ENCODE assay signal across 1 cellular context in the genomic region with DNA sequence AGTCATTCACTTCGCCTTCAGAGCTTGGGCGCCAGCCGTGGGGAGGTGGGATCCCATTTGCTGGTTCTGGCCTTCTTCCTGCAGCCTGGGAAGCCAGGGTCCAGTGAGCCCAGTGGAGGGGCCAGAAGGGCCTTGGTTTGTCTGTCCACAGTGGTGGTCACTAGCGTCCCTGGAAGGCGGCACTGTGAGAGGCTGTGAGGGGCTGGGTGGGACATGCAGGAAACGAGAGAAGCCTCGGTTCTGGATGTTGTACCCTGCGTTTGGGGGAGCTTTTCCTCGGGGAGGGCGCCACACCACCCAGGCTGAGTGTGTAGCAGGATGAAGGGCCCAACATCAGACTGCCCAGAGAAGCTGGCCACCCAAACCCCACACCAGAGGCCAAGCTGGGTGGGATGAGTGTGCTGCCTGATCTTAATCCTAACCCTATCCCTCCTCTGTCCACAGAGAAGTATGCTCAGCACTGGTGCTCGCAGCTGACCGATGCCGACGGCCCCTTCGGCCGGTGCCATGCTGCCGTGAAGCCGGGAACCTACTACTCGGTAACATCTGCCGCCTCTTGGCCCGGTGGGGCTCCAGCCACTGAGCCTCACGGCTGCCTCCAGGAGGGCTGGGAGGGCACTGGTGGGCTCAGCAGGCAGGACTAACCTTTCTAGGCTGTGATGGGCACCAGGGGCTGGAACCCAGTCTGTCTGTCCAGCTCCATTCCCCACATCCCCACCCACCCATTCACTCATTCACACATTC.
TF ChIP-seq lines count a peak whose summit lies in the region.

No MANE protein-coding gene starts in this region.

TF ChIP-seq in K562, 482 proteins besides CTCF, POLR2A, EP300 and RAD21:
- TF ChIP-seq, protein P1, sequence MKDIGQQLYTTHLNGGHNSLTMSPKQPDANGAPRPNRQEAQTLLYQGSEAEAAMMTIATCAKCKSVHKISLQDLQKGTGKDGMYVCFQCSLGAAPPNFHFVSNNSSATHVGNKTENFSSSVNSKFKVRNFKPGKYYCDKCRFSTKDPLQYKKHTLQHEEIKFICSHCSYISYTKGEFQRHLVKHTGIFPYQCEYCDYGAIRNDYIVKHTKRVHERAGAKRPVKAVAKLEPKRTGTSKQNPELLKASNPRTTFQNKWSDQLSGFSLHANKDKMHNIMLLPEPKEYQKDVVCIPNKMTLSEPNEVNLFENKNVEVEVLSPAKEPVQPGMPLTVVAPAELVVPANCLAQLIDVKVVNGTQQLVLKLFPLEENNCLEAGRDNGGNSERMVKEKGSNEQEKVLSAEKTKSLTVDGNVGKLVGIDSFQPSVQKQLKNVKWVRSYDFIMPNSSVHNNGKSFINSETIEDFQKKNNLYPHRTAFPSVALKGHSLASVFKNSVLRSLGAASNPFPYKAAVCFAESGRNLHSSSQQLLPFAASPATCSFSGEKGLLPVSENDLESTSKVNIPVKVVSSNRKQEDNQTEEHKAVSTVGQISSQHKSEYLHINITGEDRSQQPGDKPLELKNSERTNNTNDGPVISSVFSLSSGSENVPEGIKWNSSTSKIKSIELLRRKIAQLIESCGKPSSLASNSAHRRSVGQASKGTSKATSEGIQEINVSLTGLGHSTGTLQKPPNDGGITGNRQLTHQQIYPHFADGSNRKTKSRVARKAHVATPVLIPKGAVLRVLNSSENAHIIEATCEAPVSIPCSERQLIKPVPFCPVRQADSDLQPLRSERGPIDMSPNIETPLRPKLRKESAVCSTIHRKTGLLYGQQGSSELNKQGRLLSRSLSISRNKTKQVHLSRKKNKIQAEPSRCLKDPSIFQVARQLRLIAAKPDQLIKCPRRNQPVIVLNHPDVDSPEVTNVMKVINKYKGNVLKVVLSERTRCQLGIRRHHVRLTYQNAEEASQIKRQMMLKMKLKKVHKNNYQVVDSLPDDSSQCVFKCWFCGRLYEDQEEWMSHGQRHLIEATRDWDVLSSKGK (CRISPR knock-in tag; IDR thresholded peaks at IDR 0.05): no peak
- no peak for TF ChIP-seq C11orf30 (IDR thresholded peaks at IDR 0.05; ENCODE audit: low read depth)
- no peak for TF ChIP-seq MTA3 (IDR thresholded peaks at IDR 0.05; ENCODE audit: borderline replicate concordance)
- no peak for TF ChIP-seq DNMT1 (IDR thresholded peaks at IDR 0.05)
- TF ChIP-seq, protein P2, sequence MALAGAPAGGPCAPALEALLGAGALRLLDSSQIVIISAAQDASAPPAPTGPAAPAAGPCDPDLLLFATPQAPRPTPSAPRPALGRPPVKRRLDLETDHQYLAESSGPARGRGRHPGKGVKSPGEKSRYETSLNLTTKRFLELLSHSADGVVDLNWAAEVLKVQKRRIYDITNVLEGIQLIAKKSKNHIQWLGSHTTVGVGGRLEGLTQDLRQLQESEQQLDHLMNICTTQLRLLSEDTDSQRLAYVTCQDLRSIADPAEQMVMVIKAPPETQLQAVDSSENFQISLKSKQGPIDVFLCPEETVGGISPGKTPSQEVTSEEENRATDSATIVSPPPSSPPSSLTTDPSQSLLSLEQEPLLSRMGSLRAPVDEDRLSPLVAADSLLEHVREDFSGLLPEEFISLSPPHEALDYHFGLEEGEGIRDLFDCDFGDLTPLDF (CRISPR knock-in tag; IDR thresholded peaks at IDR 0.05): no peak
- no peak for TF ChIP-seq ZNF766 (CRISPR knock-in tag; conservative IDR thresholded peaks at IDR 0.05)
- TF ChIP-seq ZNF23 (CRISPR knock-in tag; IDR thresholded peaks at IDR 0.05): no peak
- TF ChIP-seq HNRNPL (IDR thresholded peaks at IDR 0.05; ENCODE audit: low read depth, low read length): 0 out of 2 replicates have a peak, but pooled peaks have one; percentile 57
- 0 out of 2 replicates have a peak, but pooled peaks have one; percentile 2 for TF ChIP-seq SAFB (IDR thresholded peaks at IDR 0.05; ENCODE audit: borderline replicate concordance, low read depth, low read length)
- TF ChIP-seq MXI1 (IDR thresholded peaks at IDR 0.05; ENCODE audit: low read depth, low read length): no peak
- TF ChIP-seq BRF2 (IDR thresholded peaks at IDR 0.05; ENCODE audit: borderline replicate concordance, insufficient read depth, insufficient read length): no peak
